28 cellular contexts compared by ENCODE assay signal in genomic region chr7:141415999-141416398, GRCh38.
"Had no signal": no experiment of that assay in that cellular context is flagged by ENCODE, and none has a peak within 500 bp of the region (broad histone marks: within the 10 kb centered on the region; RNA-seq: fewer than 3 reads in every experiment).

No MANE protein-coding gene starts in this region.

- H3K36me3 ChIP-seq: lower lobe of right lung, pancreas, right atrium auricular region, right lobe of liver, tibial nerve, uterus had no signal

- H3K27ac Mint-ChIP-seq: naive thymus-derived CD8-positive, alpha-beta T cell; nephron; progenitor cell of endocrine pancreas; stimulated activated memory B cell treated with anti-CD40 and anti-IgM and Interleukin-4, amounts not matched to agents 10 μg/mL and 1 μg/mL and 100 μg/mL, for 72 hours; stimulated activated naive CD8-positive, alpha-beta T cell treated with anti-CD3 and anti-CD28 coated beads, Interleukin-15, amount 100 ng/mL, for 72 hours had no signal

- ATAC-seq: left lobe of liver; lower lobe of right lung; naive thymus-derived CD8-positive, alpha-beta T cell; right lobe of liver; stimulated activated memory B cell treated with anti-CD40 and anti-IgM and Interleukin-4, amounts not matched to agents 10 μg/mL and 1 μg/mL and 100 μg/mL, for 72 hours; stimulated activated naive CD8-positive, alpha-beta T cell treated with anti-CD3 and anti-CD28 coated beads, Interleukin-15, amount 100 ng/mL, for 72 hours had no signal

- H3K9me3 Mint-ChIP-seq: naive thymus-derived CD8-positive, alpha-beta T cell; nephron; type B pancreatic cell had no signal

- H3K4me1 Mint-ChIP-seq: naive thymus-derived CD8-positive, alpha-beta T cell; nephron; stimulated activated memory B cell treated with anti-CD40 and anti-IgM and Interleukin-4, amounts not matched to agents 10 μg/mL and 1 μg/mL and 100 μg/mL, for 72 hours; stimulated activated naive CD8-positive, alpha-beta T cell treated with anti-CD3 and anti-CD28 coated beads, Interleukin-15, amount 100 ng/mL, for 72 hours had no signal

- H3K27ac ChIP-seq: hepatocyte, lower lobe of right lung, pancreas, right lobe of liver, tibial nerve, uterus had no signal

- H3K4me3 ChIP-seq: hepatocyte, lower lobe of right lung, pancreas, right atrium auricular region, right lobe of liver, smooth muscle cell, tibial nerve, uterus had no signal

- H3K4me3 Mint-ChIP-seq: naive thymus-derived CD8-positive, alpha-beta T cell; nephron; neural crest cell; stimulated activated memory B cell treated with anti-CD40 and anti-IgM and Interleukin-4, amounts not matched to agents 10 μg/mL and 1 μg/mL and 100 μg/mL, for 72 hours; stimulated activated naive CD8-positive, alpha-beta T cell treated with anti-CD3 and anti-CD28 coated beads, Interleukin-15, amount 100 ng/mL, for 72 hours; type B pancreatic cell had no signal

- H3K4me1 ChIP-seq: lower lobe of right lung, pancreas, right lobe of liver, tibial nerve, uterus had no signal

- H3K36me3 Mint-ChIP-seq: naive thymus-derived CD8-positive, alpha-beta T cell; stimulated activated memory B cell treated with anti-CD40 and anti-IgM and Interleukin-4, amounts not matched to agents 10 μg/mL and 1 μg/mL and 100 μg/mL, for 72 hours; type B pancreatic cell had no signal

- DNase-seq: islet precursor cell; kidney glomerular epithelial cell; left cardiac atrium; lower lobe of right lung; mammary epithelial cell; mesenchymal stem cell; naive thymus-derived CD8-positive, alpha-beta T cell; nucleus accumbens; pancreas; right lobe of liver; stimulated activated CD4-positive, alpha-beta T cell treated with anti-CD3 and anti-CD28 coated beads, Interleukin-1b, Interleukin-23, amount 100 ng/mL, for 48 hours; stimulated activated CD4-positive, alpha-beta T cell treated with anti-CD3 and anti-CD28 coated beads, Interleukin-2, amount 100 ng/mL, for 48 hours; stimulated activated CD4-positive, alpha-beta T cell treated with anti-CD3 and anti-CD28 coated beads, Interleukin-4, amount 100 ng/mL, for 4 hours; stimulated activated CD8-positive, alpha-beta memory T cell treated with anti-CD3 and anti-CD28 coated beads, Interleukin-4, amount 100 ng/mL, for 48 hours; stimulated activated naive CD4-positive, alpha-beta T cell treated with Interleukin-2 at 50 U/mL for 16 hours; stimulated activated naive CD8-positive, alpha-beta T cell treated with anti-CD3 and anti-CD28 coated beads, Interleukin-15, amount 100 ng/mL, for 72 hours; substantia nigra; uterus had no signal

- H3K9me3 ChIP-seq: lower lobe of right lung, pancreas, right atrium auricular region, right lobe of liver, tibial nerve, uterus had no signal

- FAIRE-seq: pancreas had no signal
